Comparison of ENCODE assay signal across 27 cellular contexts in genomic region chr5:89885670-89886069, GRCh38.
"Had no signal": no experiment of that assay in that cellular context is flagged by ENCODE, and none has a peak within 500 bp of the region (broad histone marks: within the 10 kb centered on the region; RNA-seq: fewer than 3 reads in every experiment).

No MANE protein-coding gene starts in this region.

- DNase-seq: stimulated activated CD4-positive, alpha-beta T cell treated with anti-CD3 and anti-CD28 coated beads, Interleukin-2, amount 100 ng/mL, for 48 hours; stimulated activated CD4-positive, alpha-beta T cell treated with anti-CD3 and anti-CD28 coated beads, Interleukin-4, amount 100 ng/mL, for 1 hour; stimulated activated CD4-positive, alpha-beta T cell treated with anti-CD3 and anti-CD28 coated beads, Interleukin-4, amount 100 ng/mL, for 24 hours; stimulated activated CD4-positive, alpha-beta T cell treated with anti-CD3 and anti-CD28 coated beads, Interleukin-4, amount 100 ng/mL, for 4 hours; stimulated activated CD8-positive, alpha-beta memory T cell treated with anti-CD3 and anti-CD28 coated beads, Interleukin-4, amount 100 ng/mL, for 48 hours; stimulated activated naive B cell treated with anti-CD40 and anti-IgM and Interleukin-4, amounts not matched to agents 10 μg/mL and 1 μg/mL and 100 μg/mL, for 72 hours; stimulated activated naive CD4-positive, alpha-beta T cell; stimulated activated naive CD4-positive, alpha-beta T cell treated with Interleukin-2 at 50 U/mL for 16 hours; stimulated activated naive CD8-positive, alpha-beta T cell treated with anti-CD3 and anti-CD28 coated beads, Interleukin-15, amount 100 ng/mL, for 72 hours; stimulated activated naive CD8-positive, alpha-beta T cell treated with anti-CD3 and anti-CD28 coated beads, Interleukin-15, Interleukin-2, amounts not matched to agents 100 U/mL and 50 U/mL, for 24 hours; stomach; substantia nigra; testis; thyroid gland; tibial artery; transverse colon; trophoblast cell; upper lobe of left lung; upper lobe of right lung; uterus had no signal

- H3K36me3 ChIP-seq: stomach, suprapubic skin, thoracic aorta, thyroid gland, tibial artery, tibial nerve, transverse colon, upper lobe of left lung, upper lobe of right lung, uterus, vagina had no signal

- ATAC-seq: stimulated activated effector memory CD8-positive, alpha-beta T cell treated with anti-CD3 and anti-CD28 coated beads, Interleukin-12 subunit alpha, Interleukin-12 subunit beta, amount 100 ng/mL, for 72 hours; stimulated activated memory B cell treated with anti-CD40 and anti-IgM and Interleukin-4, amounts not matched to agents 10 μg/mL and 1 μg/mL and 100 μg/mL, for 72 hours; stimulated activated naive B cell treated with anti-CD40 and anti-IgM and Interleukin-4, amounts not matched to agents 10 μg/mL and 1 μg/mL and 100 μg/mL, for 72 hours; stimulated activated naive CD8-positive, alpha-beta T cell treated with anti-CD3 and anti-CD28 coated beads, Interleukin-15, amount 100 ng/mL, for 72 hours; stimulated activated naive CD8-positive, alpha-beta T cell treated with anti-CD3 and anti-CD28 coated beads, Interleukin-15, Interleukin-2, amounts not matched to agents 100 U/mL and 50 U/mL, for 24 hours; upper lobe of right lung had no signal

- H3K9me3 ChIP-seq: suprapubic skin, testis, thoracic aorta, thyroid gland, tibial nerve, transverse colon, upper lobe of left lung, upper lobe of right lung, uterus, vagina had no signal

- FAIRE-seq: urothelium cell line had no signal

- H3K4me3 ChIP-seq: stomach, suprapubic skin, testis, thoracic aorta, thyroid gland, tibial artery, tibial nerve, transverse colon, upper lobe of left lung, upper lobe of right lung, uterus, vagina had no signal

- H3K27ac ChIP-seq: stomach, suprapubic skin, testis, thoracic aorta, thyroid gland, tibial artery, tibial nerve, transverse colon, upper lobe of left lung, upper lobe of right lung, uterus, vagina had no signal

- H3K4me1 ChIP-seq: stomach, suprapubic skin, testis, thyroid gland, tibial artery, tibial nerve, transverse colon, upper lobe of left lung, upper lobe of right lung, uterus, vagina had no signal
